ENCODE assay signal across 24 cellular contexts in the genomic region with DNA sequence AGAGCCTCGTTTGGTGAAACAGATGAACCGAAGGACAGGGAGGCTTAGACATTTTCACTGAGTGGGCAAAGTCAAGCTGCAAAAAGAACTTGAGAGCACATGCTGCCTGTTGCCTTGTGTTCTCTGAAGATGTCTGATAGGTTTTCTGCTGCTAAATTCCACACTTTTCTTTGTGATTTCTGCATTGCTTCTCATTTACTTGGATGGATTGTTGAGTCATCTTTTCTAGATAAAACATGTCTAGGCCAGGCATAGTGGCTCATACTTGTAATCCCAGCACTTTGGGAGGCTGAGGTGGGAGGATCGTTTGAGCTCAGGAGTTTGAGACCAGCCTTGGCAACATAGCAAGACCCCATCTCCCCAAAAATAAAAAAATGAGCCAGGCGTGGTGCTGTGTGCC.
DNase-seq lines count a peak whose midpoint lies in the region; ATAC-seq, FAIRE-seq and TF ChIP-seq lines count a peak whose summit lies in the region.
"Had no signal": no experiment of that assay in that cellular context is flagged by ENCODE, and none has a peak within 500 bp of the region (broad histone marks: within the 10 kb centered on the region; RNA-seq: fewer than 3 reads in every experiment).

No MANE protein-coding gene starts in this region.

- H3K36me3 Mint-ChIP-seq in activated T-cell treated with anti-CD3 and anti-CD28 coated beads, Interleukin-2, amount 50 U/mL, for 72 hours (ENCODE audit: insufficient read depth in 2 of 2) = peaks cover 3 to 4% of the 10 kb centered on the region in 2 donors
- H3K36me3 Mint-ChIP-seq in activated T-cell treated with anti-CD3 and anti-CD28 coated beads, Interleukin-2, amount 50 U/mL, for 4 hours (ENCODE audit: insufficient read depth) = peaks cover 32% of the 10 kb centered on the region

- H3K4me1 Mint-ChIP-seq in activated T-cell treated with anti-CD3 and anti-CD28 coated beads, Interleukin-2, amount 50 U/mL, for 72 hours (ENCODE audit: low read depth) = no peaks in the 10 kb centered on the region
- no peaks in the 10 kb centered on the region for H3K4me1 Mint-ChIP-seq in activated T-cell treated with anti-CD3 and anti-CD28 coated beads, Interleukin-2, amount 50 U/mL, for 4 hours (ENCODE audit: low read depth)

- no peak overlapping the region for H3K4me2 ChIP-seq in K562 (ENCODE audit: insufficient read depth, low read length)
- H3K4me2 ChIP-seq: SK-N-SH had no signal

- H3K9me3 ChIP-seq in K562 (replicated peaks; ENCODE audit: control insufficient read depth, insufficient read depth, low read depth, low read length) (peaks cover 5% of the 10 kb centered on the region; the same call in 1 of the 2 replicates), psoas muscle (no peaks in the 10 kb centered on the region)
- H3K9me3 ChIP-seq: HAP-1, SK-N-SH had no signal

- no peaks in the 10 kb centered on the region for H3K9me1 ChIP-seq in K562 (ENCODE audit: control insufficient read depth, insufficient read depth, low read length)

- H3K27me3 ChIP-seq in K562 (ENCODE audit: control insufficient read depth in 2 of 2, insufficient read depth in 2 of 2, low read length in 2 of 2) = no peaks in the 10 kb centered on the region
- no peaks in the 10 kb centered on the region for H3K27me3 ChIP-seq in psoas muscle (ENCODE audit: insufficient read depth in 3 of 3, low read length in 2 of 3)

- H3K27ac ChIP-seq in K562 (ENCODE audit: extremely low read depth, low read depth, low read length) (no peak overlapping the region), psoas muscle (no peak overlapping the region)
- H3K27ac ChIP-seq: 22Rv1 had no signal

- H3K27me3 Mint-ChIP-seq in activated T-cell treated with anti-CD3 and anti-CD28 coated beads, Interleukin-2, amount 50 U/mL, for 72 hours (ENCODE audit: low read depth) = no peaks in the 10 kb centered on the region
- H3K27me3 Mint-ChIP-seq in activated T-cell treated with anti-CD3 and anti-CD28 coated beads, Interleukin-2, amount 50 U/mL, for 4 hours (ENCODE audit: low read depth) = no peaks in the 10 kb centered on the region
- H3K27me3 Mint-ChIP-seq: CD4-positive, CD25-positive, alpha-beta regulatory T cell had no signal

- in situ Hi-C loops in K562 (cut with MboI) = no loop called here

- no peak for FAIRE-seq in K562 (lab: Jason Lieb, UNC)
- FAIRE-seq: G401.6, RCC 7860 had no signal

- POLR2A ChIA-PET in K562 (lab: Yijun Ruan, JAX) = interaction anchor here (0.6 kb wide), 1 partner anchor 60 kb away, joined by 3 read pairs; no protein-coding TSS in a partner anchor

- WGBS in K562 (ENCODE audit: insufficient coverage, low coverage, missing lambda C conversion rate) = 45% methylated on average over 4 of the region's 4 CpGs
- 87 to 90% methylated on average over 4 of the region's 4 CpGs for WGBS in lower leg skin, 2 donors
- 88 to 95% (median 93%) methylated on average over 4 of the region's 4 CpGs for WGBS in psoas muscle, 3 donors

- H3K4me1 ChIP-seq in K562 (replicated peaks in 1 of 2; ENCODE audit: control insufficient read depth in 2 of 2, insufficient read depth in 2 of 2, low read length in 2 of 2) (peaks cover 5 to 11% of the 10 kb centered on the region in 2 experiments), psoas muscle (no peaks in the 10 kb centered on the region)
- H3K4me1 ChIP-seq: HAP-1 had no signal

- no peak for TF ChIP-seq CTCF in K562 (IDR thresholded peaks at IDR 0.05 in 2 of 3, conservative IDR thresholded peaks at IDR 0.05 in 1 of 3; ENCODE audit: insufficient read depth in 2 of 3, low read depth in 1 of 3, low read length in 3 of 3)
- no peak for TF ChIP-seq CTCF in lower leg skin (IDR thresholded peaks at IDR 0.05)
- TF ChIP-seq CTCF in psoas muscle (IDR thresholded peaks at IDR 0.05) = no peak

- no peak overlapping the region for H2AFZ ChIP-seq in K562 (ENCODE audit: low read depth, low read length)

- no TSS peak for BruUV-seq in K562 (replicated peaks; lab: Mats Ljungman, UMichigan)

- H3K4me3 ChIP-seq in K562 = no peak overlapping the region
- H3K4me3 ChIP-seq in lower leg skin (ENCODE audit: low read depth, poor library complexity, severe bottlenecking) = no peak overlapping the region
- H3K4me3 ChIP-seq in psoas muscle = no peak overlapping the region
- H3K4me3 ChIP-seq: HAP-1 had no signal

- H3K9ac ChIP-seq in K562 (ENCODE audit: insufficient read depth in 1 of 2, low read depth in 2 of 2, low read length in 2 of 2) = no peak overlapping the region
- H3K9ac ChIP-seq: SK-N-SH had no signal

- H3K79me2 ChIP-seq in K562 (ENCODE audit: control insufficient read depth, insufficient read depth, low read length) = no peaks in the 10 kb centered on the region; the same call in 2 of the 3 replicates

- no peak for TF ChIP-seq EP300 in K562 (IDR thresholded peaks at IDR 0.05; ENCODE audit: low read length)

- TF ChIP-seq POLR2A in K562 (conservative IDR thresholded peaks at IDR 0.05) (no peak), lower leg skin (IDR thresholded peaks at IDR 0.05) (no peak)

- no peaks in the 10 kb centered on the region for H3K9me3 Mint-ChIP-seq in activated T-cell treated with anti-CD3 and anti-CD28 coated beads, Interleukin-2, amount 50 U/mL, for 72 hours
- no peaks in the 10 kb centered on the region for H3K9me3 Mint-ChIP-seq in activated T-cell treated with anti-CD3 and anti-CD28 coated beads, Interleukin-2, amount 50 U/mL, for 4 hours
- H3K9me3 Mint-ChIP-seq: CD4-positive, CD25-positive, alpha-beta regulatory T cell; HFFc6 had no signal

- H3K27ac Mint-ChIP-seq in activated T-cell treated with anti-CD3 and anti-CD28 coated beads, Interleukin-2, amount 50 U/mL, for 72 hours = peak overlapping the region; percentile 34
- H3K27ac Mint-ChIP-seq: HFFc6 had no signal

- CTCF ChIA-PET in K562 (lab: Yijun Ruan, JAX; ENCODE audit: low intra/inter-chr PET ratio) = no interaction called here

- no peaks in the 10 kb centered on the region for H4K20me1 ChIP-seq in K562 (replicated peaks; ENCODE audit: control insufficient read depth, insufficient read depth, low read length)

- intact Hi-C loops in K562 (cut with micrococcal nuclease) (no loop called here), Right ventricle myocardium superior (cut with DNase I) (no loop called here), lower leg skin (cut with DNase I; ENCODE audit: low total_unique reads) (no loop called here), psoas muscle (cut with DNase I) (no loop called here)

- DNase-seq in activated T-cell treated with anti-CD3 and anti-CD28 coated beads, Interleukin-2, amount 50 U/mL, for 72 hours = no peak
- no peak for DNase-seq in activated T-cell treated with anti-CD3 and anti-CD28 coated beads, Interleukin-2, amount 50 U/mL, for 4 hours
- DNase-seq in K562 (ENCODE audit: extremely low read depth in 1 of 4, low spot score in 3 of 4) (no peak), iris pigment epithelial cell (ENCODE audit: low read depth) (peak; percentile 29), Right ventricle myocardium superior (no peak), lower leg skin (ENCODE audit: low spot score in 2 of 2) (no peak), psoas muscle (no peak)
- DNase-seq: CD4-positive, CD25-positive, alpha-beta regulatory T cell; DMS53; GOT3; HFFc6; Karpas-422; NCI-H1092 treated with DMSO at 0.1 percent for 48 hours; NCI-H1436; NCI-H187; NCI-H2081 treated with DMSO at 0.1 percent for 48 hours; NCI-H2171; NCI-H524; NCI-H748 treated with DMSO at 0.1 percent for 48 hours; SK-N-SH had no signal

- no peak for TF ChIP-seq RAD21 in K562 (CRISPR knock-in tag; conservative IDR thresholded peaks at IDR 0.05 in 1 of 2, IDR thresholded peaks at IDR 0.05 in 1 of 2)

- H3K4me3 Mint-ChIP-seq in activated T-cell treated with anti-CD3 and anti-CD28 coated beads, Interleukin-2, amount 50 U/mL, for 72 hours = no peak overlapping the region
- H3K4me3 Mint-ChIP-seq in activated T-cell treated with anti-CD3 and anti-CD28 coated beads, Interleukin-2, amount 50 U/mL, for 4 hours = no peak overlapping the region
- H3K4me3 Mint-ChIP-seq: HFFc6 had no signal

- no peak for ATAC-seq in activated T-cell treated with anti-CD3 and anti-CD28 coated beads, Interleukin-2, amount 50 U/mL, for 72 hours (replicated peaks in 1 of 2)
- no peak for ATAC-seq in activated T-cell treated with anti-CD3 and anti-CD28 coated beads, Interleukin-2, amount 50 U/mL, for 4 hours
- ATAC-seq in K562 = no peak
- no peak for ATAC-seq in Right ventricle myocardium superior (ENCODE audit: poor library complexity)
- no peak for ATAC-seq in psoas muscle

- H3K36me3 ChIP-seq in K562 (ENCODE audit: control insufficient read depth, insufficient read depth, low read length) (peaks cover 13% of the 10 kb centered on the region; the same call in 2 of the 3 replicates), psoas muscle (ENCODE audit: insufficient read depth in 1 of 2, low read depth in 1 of 2) (peaks cover 0 to 34% of the 10 kb centered on the region in 2 donors)
- H3K36me3 ChIP-seq: HAP-1 had no signal

TF ChIP-seq in K562, 482 proteins besides CTCF, POLR2A, EP300 and RAD21 (continues in another document):
- TF ChIP-seq MAZ (CRISPR knock-in tag; conservative IDR thresholded peaks at IDR 0.05 in 1 of 2, IDR thresholded peaks at IDR 0.05 in 1 of 2) (no peak), ZNF561 (CRISPR knock-in tag; conservative IDR thresholded peaks at IDR 0.05) (no peak), ZSCAN32 (CRISPR knock-in tag; IDR thresholded peaks at IDR 0.05) (no peak), ZKSCAN1 (IDR thresholded peaks at IDR 0.05; ENCODE audit: low read depth, low read length) (no peak), TBP (optimal IDR thresholded peaks at IDR 0.05; ENCODE audit: low read depth, low read length) (no peak), NFE2 (IDR thresholded peaks at IDR 0.05; ENCODE audit: low read depth) (0 out of 2 replicates have a peak, but pooled peaks have one; percentile 15), PCBP1 (IDR thresholded peaks at IDR 0.05; ENCODE audit: low read depth, low read length, poor library complexity, severe bottlenecking) (no peak)
- TF ChIP-seq, protein P1, sequence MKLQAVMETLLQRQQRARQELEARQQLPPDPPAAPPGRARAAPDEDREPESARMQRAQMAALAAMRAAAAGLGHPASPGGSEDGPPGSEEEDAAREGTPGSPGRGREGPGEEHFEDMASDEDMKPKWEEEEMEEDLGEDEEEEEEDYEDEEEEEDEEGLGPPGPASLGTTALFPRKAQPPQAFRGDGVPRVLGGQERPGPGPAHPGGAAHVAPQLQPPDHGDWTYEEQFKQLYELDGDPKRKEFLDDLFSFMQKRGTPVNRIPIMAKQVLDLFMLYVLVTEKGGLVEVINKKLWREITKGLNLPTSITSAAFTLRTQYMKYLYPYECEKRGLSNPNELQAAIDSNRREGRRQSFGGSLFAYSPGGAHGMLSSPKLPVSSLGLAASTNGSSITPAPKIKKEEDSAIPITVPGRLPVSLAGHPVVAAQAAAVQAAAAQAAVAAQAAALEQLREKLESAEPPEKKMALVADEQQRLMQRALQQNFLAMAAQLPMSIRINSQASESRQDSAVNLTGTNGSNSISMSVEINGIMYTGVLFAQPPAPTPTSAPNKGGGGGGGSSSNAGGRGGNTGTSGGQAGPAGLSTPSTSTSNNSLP (IDR thresholded peaks at IDR 0.05; ENCODE audit: borderline replicate concordance, low read depth, low read length) = no peak
